ENCODE assay signal across 20 cellular contexts in the genomic region with DNA sequence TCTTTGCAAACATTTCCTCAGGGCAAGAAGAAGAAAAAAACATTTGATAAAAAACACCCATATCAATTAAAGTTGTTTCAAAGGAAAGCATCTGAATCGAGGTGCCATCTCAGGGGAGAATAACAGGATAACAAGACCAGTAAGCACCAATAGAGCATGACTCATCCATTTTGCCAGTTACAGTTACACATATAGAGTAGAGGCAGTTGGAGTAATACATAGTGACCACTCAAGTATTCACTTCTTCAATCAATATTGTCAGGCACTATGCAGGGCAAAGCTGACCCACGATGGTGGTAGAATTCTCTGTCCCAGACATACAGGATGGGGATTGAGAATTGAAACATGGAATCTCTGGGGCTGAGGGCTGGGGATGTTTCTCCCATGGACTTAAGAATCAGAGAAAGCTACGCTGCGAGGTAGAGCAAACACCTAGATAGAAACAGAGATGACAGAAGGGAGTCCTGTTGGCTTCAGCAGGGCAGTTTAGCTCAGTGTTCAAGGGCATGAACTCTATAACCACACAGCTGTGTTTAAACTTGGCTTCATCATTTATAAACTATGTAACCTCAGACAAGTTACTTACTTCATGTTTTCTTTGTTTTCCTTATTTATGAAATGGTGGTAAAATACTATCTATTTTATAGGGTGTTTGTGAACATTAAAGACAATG.
DNase-seq lines count a peak whose midpoint lies in the region; ATAC-seq and TF ChIP-seq lines count a peak whose summit lies in the region.
"Had no signal": no experiment of that assay in that cellular context is flagged by ENCODE, and none has a peak within 500 bp of the region (broad histone marks: within the 10 kb centered on the region; RNA-seq: fewer than 3 reads in every experiment).

No MANE protein-coding gene starts in this region.

- no peaks in the 10 kb centered on the region for H3K36me3 ChIP-seq in ACC112 (ENCODE audit: insufficient read depth, low read length)
- H3K36me3 ChIP-seq: left lung had no signal

- peaks cover 20% of the 10 kb centered on the region for H3K4me1 Mint-ChIP-seq in HFFc6 (ENCODE audit: low read depth)
- peaks cover 16% of the 10 kb centered on the region for H3K4me1 Mint-ChIP-seq in WTC11

- peak overlapping the region; percentile 49 for H3K27ac ChIP-seq in ACC112 (ENCODE audit: low read depth, low read length)
- H3K27ac ChIP-seq: left lung, skin epidermis had no signal

- peak overlapping the region; percentile 13; the same call in 1 of the 2 replicates for H3K4me3 ChIP-seq in ACC112 (ENCODE audit: low read depth, low read length)
- H3K4me3 ChIP-seq: left lung, skin epidermis had no signal

- no peak for ATAC-seq in WTC11
- ATAC-seq in HG03439 (IDR thresholded peaks at IDR 0.05; ENCODE audit: unreplicated experiment), result no peak
- ATAC-seq in GM21529 (IDR thresholded peaks at IDR 0.05; ENCODE audit: unreplicated experiment), result no peak
- ATAC-seq in HG03469 (IDR thresholded peaks at IDR 0.05; ENCODE audit: unreplicated experiment), result no peak
- ATAC-seq: effector memory CD8-positive, alpha-beta T cell; left lung had no signal

- H3K27ac Mint-ChIP-seq in HFFc6, result peak overlapping the region; percentile 11; the same call in 1 of the 2 replicates
- H3K27ac Mint-ChIP-seq in WTC11, result peak overlapping the region; percentile 6; the same call in 1 of the 2 replicates
- H3K27ac Mint-ChIP-seq: activated CD4-positive, alpha-beta memory T cell treated with anti-CD3 and anti-CD28 coated beads for 36 hours; activated naive CD8-positive, alpha-beta T cell; effector memory CD8-positive, alpha-beta T cell had no signal

- H2AFZ ChIP-seq in ACC112 (ENCODE audit: low read length, unreplicated experiment), result peak overlapping the region; percentile 1

- no peaks in the 10 kb centered on the region for H3K79me2 ChIP-seq in ACC112 (ENCODE audit: control insufficient read depth, insufficient read depth, low read length, unreplicated experiment)

- H3K27me3 Mint-ChIP-seq in HFFc6 (ENCODE audit: insufficient read depth), result peaks cover 1% of the 10 kb centered on the region
- no peaks in the 10 kb centered on the region for H3K27me3 Mint-ChIP-seq in WTC11 (ENCODE audit: low read depth)
- H3K27me3 Mint-ChIP-seq: activated CD4-positive, alpha-beta memory T cell treated with anti-CD3 and anti-CD28 coated beads for 36 hours; activated naive CD8-positive, alpha-beta T cell; effector memory CD8-positive, alpha-beta T cell had no signal

- TF ChIP-seq CTCF in HFFc6 (IDR thresholded peaks at IDR 0.05), result no peak
- TF ChIP-seq CTCF in WTC11 (IDR thresholded peaks at IDR 0.05), result no peak

- H3K27me3 ChIP-seq in ACC112 (ENCODE audit: insufficient read depth, low read length), result no peaks in the 10 kb centered on the region
- H3K27me3 ChIP-seq: left lung had no signal

- POLR2A ChIA-PET in WTC11 (lab: Charles Lee), result interaction anchor here (0.6 kb wide), 1 partner anchor 619 kb away, joined by 3 read pairs; no protein-coding TSS in a partner anchor

- DNase-seq in HFFc6 (peak; percentile 28), WTC11 (ENCODE audit: low spot score) (no peak), fibroblast of peridontal ligament (ENCODE audit: extremely low read depth) (peak; percentile 49)
- no peak for DNase-seq in stimulated activated naive CD4-positive, alpha-beta T cell treated with Interleukin-2 at 50 U/mL for 16 hours (lab: John Stamatoyannopoulos, UW)
- DNase-seq: activated CD4-positive, alpha-beta memory T cell treated with anti-CD3 and anti-CD28 coated beads for 36 hours; activated T-cell treated with anti-CD3 and anti-CD28 coated beads, Interleukin-2, amount 50 U/mL, for 48 hours; cerebellar nuclear complex; effector memory CD8-positive, alpha-beta T cell; KG1; left lung; NCI-H1105; NCI-H748 treated with DMSO at 0.1 percent for 48 hours; RPMI8226; stimulated activated CD4-positive, alpha-beta T cell treated with anti-CD3 and anti-CD28 coated beads, Interleukin-4, amount 100 ng/mL, for 1 hour had no signal

- CTCF ChIA-PET in WTC11 (lab: Charles Lee), result interaction anchor here (1.0 kb wide), 1 partner anchor 17 kb away, joined by 3 read pairs; no protein-coding TSS in a partner anchor

- peaks cover 12% of the 10 kb centered on the region; the same call in 1 of the 2 replicates for H3K9me3 Mint-ChIP-seq in HFFc6
- peaks cover 34% of the 10 kb centered on the region for H3K9me3 Mint-ChIP-seq in WTC11

- no peak overlapping the region for H3K4me3 Mint-ChIP-seq in HFFc6
- no peak overlapping the region for H3K4me3 Mint-ChIP-seq in WTC11
- H3K4me3 Mint-ChIP-seq: activated CD4-positive, alpha-beta memory T cell treated with anti-CD3 and anti-CD28 coated beads for 36 hours; activated naive CD8-positive, alpha-beta T cell; effector memory CD8-positive, alpha-beta T cell had no signal

- peaks cover 11% of the 10 kb centered on the region for H3K4me1 ChIP-seq in ACC112 (ENCODE audit: control insufficient read depth, insufficient read depth, low read length, unreplicated experiment)
- H3K4me1 ChIP-seq: left lung had no signal

- H3K36me3 Mint-ChIP-seq in HFFc6 (ENCODE audit: low read depth) (peaks cover 1% of the 10 kb centered on the region; the same call in 1 of the 2 replicates), WTC11 (peaks cover 31% of the 10 kb centered on the region)
- H3K36me3 Mint-ChIP-seq: activated CD4-positive, alpha-beta memory T cell treated with anti-CD3 and anti-CD28 coated beads for 36 hours had no signal

TF ChIP-seq in WTC11, 78 proteins besides CTCF, POLR2A, EP300 and RAD21 (continues in another document):
- TF ChIP-seq CREM (CRISPR knock-in tag; IDR thresholded peaks at IDR 0.05), result no peak
- TF ChIP-seq, protein P1, sequence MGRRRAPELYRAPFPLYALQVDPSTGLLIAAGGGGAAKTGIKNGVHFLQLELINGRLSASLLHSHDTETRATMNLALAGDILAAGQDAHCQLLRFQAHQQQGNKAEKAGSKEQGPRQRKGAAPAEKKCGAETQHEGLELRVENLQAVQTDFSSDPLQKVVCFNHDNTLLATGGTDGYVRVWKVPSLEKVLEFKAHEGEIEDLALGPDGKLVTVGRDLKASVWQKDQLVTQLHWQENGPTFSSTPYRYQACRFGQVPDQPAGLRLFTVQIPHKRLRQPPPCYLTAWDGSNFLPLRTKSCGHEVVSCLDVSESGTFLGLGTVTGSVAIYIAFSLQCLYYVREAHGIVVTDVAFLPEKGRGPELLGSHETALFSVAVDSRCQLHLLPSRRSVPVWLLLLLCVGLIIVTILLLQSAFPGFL (CRISPR knock-in tag; IDR thresholded peaks at IDR 0.05; ENCODE audit: borderline replicate concordance), result no peak
- no peak for TF ChIP-seq ZBTB21 (CRISPR knock-in tag; IDR thresholded peaks at IDR 0.05; ENCODE audit: borderline replicate concordance)
- no peak for TF ChIP-seq ZNF121 (CRISPR knock-in tag; IDR thresholded peaks at IDR 0.05)
- no peak for TF ChIP-seq NR2C2 (CRISPR knock-in tag; IDR thresholded peaks at IDR 0.05)
- TF ChIP-seq ZNF671 (CRISPR knock-in tag; IDR thresholded peaks at IDR 0.05), result no peak
- TF ChIP-seq RORB (CRISPR knock-in tag; IDR thresholded peaks at IDR 0.05), result no peak
- TF ChIP-seq SP1 (CRISPR knock-in tag; conservative IDR thresholded peaks at IDR 0.05), result no peak
- TF ChIP-seq, protein P2, sequence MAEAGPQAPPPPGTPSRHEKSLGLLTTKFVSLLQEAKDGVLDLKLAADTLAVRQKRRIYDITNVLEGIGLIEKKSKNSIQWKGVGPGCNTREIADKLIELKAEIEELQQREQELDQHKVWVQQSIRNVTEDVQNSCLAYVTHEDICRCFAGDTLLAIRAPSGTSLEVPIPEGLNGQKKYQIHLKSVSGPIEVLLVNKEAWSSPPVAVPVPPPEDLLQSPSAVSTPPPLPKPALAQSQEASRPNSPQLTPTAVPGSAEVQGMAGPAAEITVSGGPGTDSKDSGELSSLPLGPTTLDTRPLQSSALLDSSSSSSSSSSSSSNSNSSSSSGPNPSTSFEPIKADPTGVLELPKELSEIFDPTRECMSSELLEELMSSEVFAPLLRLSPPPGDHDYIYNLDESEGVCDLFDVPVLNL (CRISPR knock-in tag; IDR thresholded peaks at IDR 0.05; ENCODE audit: borderline replicate concordance, low read depth), result no peak
- no peak for TF ChIP-seq ESRRA (CRISPR knock-in tag; IDR thresholded peaks at IDR 0.05; ENCODE audit: borderline replicate concordance)
- TF ChIP-seq, protein P3, sequence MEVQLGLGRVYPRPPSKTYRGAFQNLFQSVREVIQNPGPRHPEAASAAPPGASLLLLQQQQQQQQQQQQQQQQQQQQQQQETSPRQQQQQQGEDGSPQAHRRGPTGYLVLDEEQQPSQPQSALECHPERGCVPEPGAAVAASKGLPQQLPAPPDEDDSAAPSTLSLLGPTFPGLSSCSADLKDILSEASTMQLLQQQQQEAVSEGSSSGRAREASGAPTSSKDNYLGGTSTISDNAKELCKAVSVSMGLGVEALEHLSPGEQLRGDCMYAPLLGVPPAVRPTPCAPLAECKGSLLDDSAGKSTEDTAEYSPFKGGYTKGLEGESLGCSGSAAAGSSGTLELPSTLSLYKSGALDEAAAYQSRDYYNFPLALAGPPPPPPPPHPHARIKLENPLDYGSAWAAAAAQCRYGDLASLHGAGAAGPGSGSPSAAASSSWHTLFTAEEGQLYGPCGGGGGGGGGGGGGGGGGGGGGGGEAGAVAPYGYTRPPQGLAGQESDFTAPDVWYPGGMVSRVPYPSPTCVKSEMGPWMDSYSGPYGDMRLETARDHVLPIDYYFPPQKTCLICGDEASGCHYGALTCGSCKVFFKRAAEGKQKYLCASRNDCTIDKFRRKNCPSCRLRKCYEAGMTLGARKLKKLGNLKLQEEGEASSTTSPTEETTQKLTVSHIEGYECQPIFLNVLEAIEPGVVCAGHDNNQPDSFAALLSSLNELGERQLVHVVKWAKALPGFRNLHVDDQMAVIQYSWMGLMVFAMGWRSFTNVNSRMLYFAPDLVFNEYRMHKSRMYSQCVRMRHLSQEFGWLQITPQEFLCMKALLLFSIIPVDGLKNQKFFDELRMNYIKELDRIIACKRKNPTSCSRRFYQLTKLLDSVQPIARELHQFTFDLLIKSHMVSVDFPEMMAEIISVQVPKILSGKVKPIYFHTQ (CRISPR knock-in tag; IDR thresholded peaks at IDR 0.05), result no peak
- TF ChIP-seq, protein P4, sequence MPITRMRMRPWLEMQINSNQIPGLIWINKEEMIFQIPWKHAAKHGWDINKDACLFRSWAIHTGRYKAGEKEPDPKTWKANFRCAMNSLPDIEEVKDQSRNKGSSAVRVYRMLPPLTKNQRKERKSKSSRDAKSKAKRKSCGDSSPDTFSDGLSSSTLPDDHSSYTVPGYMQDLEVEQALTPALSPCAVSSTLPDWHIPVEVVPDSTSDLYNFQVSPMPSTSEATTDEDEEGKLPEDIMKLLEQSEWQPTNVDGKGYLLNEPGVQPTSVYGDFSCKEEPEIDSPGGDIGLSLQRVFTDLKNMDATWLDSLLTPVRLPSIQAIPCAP (CRISPR knock-in tag; IDR thresholded peaks at IDR 0.05), result no peak
- no peak for TF ChIP-seq IRF2 (CRISPR knock-in tag; IDR thresholded peaks at IDR 0.05; ENCODE audit: borderline replicate concordance, low read depth)
- no peak for TF ChIP-seq GABPB1 (CRISPR knock-in tag; IDR thresholded peaks at IDR 0.05)
- TF ChIP-seq, protein P5, sequence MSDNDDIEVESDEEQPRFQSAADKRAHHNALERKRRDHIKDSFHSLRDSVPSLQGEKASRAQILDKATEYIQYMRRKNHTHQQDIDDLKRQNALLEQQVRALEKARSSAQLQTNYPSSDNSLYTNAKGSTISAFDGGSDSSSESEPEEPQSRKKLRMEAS (CRISPR knock-in tag; IDR thresholded peaks at IDR 0.05), result no peak

Comparison
In these comparisons a context has a peak if more than half of its experiments do, and no peak if none do; other contexts are left out.
1. DNase-seq: peak in HFFc6 (single experiment) and fibroblast of peridontal ligament (single experiment); none in WTC11 (single experiment) and stimulated activated naive CD4-positive, alpha-beta T cell treated with Interleukin-2 at 50 U/mL for 16 hours (single experiment).